In the genomic region with DNA sequence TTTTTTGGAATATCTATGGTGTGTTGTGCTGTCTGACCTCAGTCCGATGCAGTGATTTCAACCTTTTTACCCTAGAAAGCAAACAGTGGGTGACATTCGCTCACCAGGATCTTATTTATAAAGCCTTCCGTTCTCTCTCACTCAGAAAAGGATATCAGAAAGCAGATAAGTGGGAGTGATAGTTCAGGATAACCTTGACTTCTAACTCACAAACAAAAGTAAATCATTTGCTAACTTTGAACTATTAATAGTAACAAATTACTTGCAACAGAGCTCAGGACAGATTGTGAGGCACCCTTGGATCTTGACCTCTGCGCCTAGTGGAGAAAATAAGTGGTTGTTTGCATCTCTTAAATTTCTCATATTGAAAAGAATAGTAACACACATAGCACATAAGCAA, we compare ENCODE assay signal across 18 cellular contexts.
DNase-seq lines count a peak whose midpoint lies in the region; TF ChIP-seq lines count a peak whose summit lies in the region.
"Had no signal": no experiment of that assay in that cellular context is flagged by ENCODE, and none has a peak within 500 bp of the region (broad histone marks: within the 10 kb centered on the region; RNA-seq: fewer than 3 reads in every experiment).

No MANE protein-coding gene starts in this region.

- H2AK5ac ChIP-seq in neuronal stem cell (ENCODE audit: low read depth, low read length), result no peak overlapping the region

- H2BK12ac ChIP-seq in neuronal stem cell (ENCODE audit: low read length), result no peak overlapping the region

- H3K23ac ChIP-seq in neuronal stem cell (ENCODE audit: low read depth, low read length, poor library complexity), result no peak overlapping the region

- no peak overlapping the region for H2BK120ac ChIP-seq in neuronal stem cell (ENCODE audit: low read depth, low read length)

- no CpG with 5 or more reads among the region's 4 CpGs for WGBS in neuronal stem cell (ENCODE audit: extremely low coverage in 2 of 2, insufficient read length in 2 of 2, insufficient replicate concordance in 1 of 2), 2 donors

- no peaks in the 10 kb centered on the region for H3K79me1 ChIP-seq in neuronal stem cell (ENCODE audit: low read depth, low read length)

- peak overlapping the region; percentile 44 to 61 for H3K27ac ChIP-seq in right atrium auricular region
- H3K27ac ChIP-seq in neuronal stem cell (replicated peaks; ENCODE audit: low read length), result no peak overlapping the region
- H3K27ac ChIP-seq: coronary artery had no signal

- no peak overlapping the region for H2BK15ac ChIP-seq in neuronal stem cell (ENCODE audit: low read length)

- H4K91ac ChIP-seq in neuronal stem cell (ENCODE audit: low read depth, low read length, poor library complexity), result no peak overlapping the region

- H3K36me3 ChIP-seq in right atrium auricular region (no peaks in the 10 kb centered on the region), neuronal stem cell (replicated peaks in 1 of 2; ENCODE audit: control insufficient read depth in 2 of 2, insufficient read depth in 2 of 2, low read length in 2 of 2) (no peaks in the 10 kb centered on the region)

- H3K27me3 ChIP-seq in right atrium auricular region (no peaks in the 10 kb centered on the region), neuronal stem cell (ENCODE audit: control insufficient read depth in 3 of 3, insufficient read depth in 3 of 3, low read depth in 1 of 3, low read length in 3 of 3) (no peaks in the 10 kb centered on the region)
- H3K27me3 ChIP-seq: testis had no signal

- no peak overlapping the region for H2AFZ ChIP-seq in neuronal stem cell (ENCODE audit: low read length)

- no peak overlapping the region for H2BK5ac ChIP-seq in neuronal stem cell (ENCODE audit: low read length)

- TF ChIP-seq CTCF in right atrium auricular region (IDR thresholded peaks at IDR 0.05), result no peak

- H3K4me3 ChIP-seq in right atrium auricular region, result no peak overlapping the region
- no peak overlapping the region for H3K4me3 ChIP-seq in neuronal stem cell (ENCODE audit: low read length in 2 of 2)
- H3K4me3 ChIP-seq: coronary artery, testis had no signal

- no peak overlapping the region for H3K4me2 ChIP-seq in neuronal stem cell (ENCODE audit: insufficient read depth, low read length, poor library complexity, severe bottlenecking)

- H3K18ac ChIP-seq in neuronal stem cell (ENCODE audit: low read length), result no peak overlapping the region

- no peak overlapping the region for H3K4ac ChIP-seq in neuronal stem cell (ENCODE audit: low read length)

- no peak overlapping the region for H4K8ac ChIP-seq in neuronal stem cell (ENCODE audit: low read depth, low read length)

- H3K9me3 ChIP-seq in right atrium auricular region (no peaks in the 10 kb centered on the region), neuronal stem cell (replicated peaks in 1 of 2; ENCODE audit: control insufficient read depth in 2 of 2, insufficient read depth in 1 of 2, low read depth in 1 of 2, low read length in 2 of 2) (peaks cover 0 to 9% of the 10 kb centered on the region in 2 donors)
- H3K9me3 ChIP-seq: testis had no signal

- H3K4me1 ChIP-seq in right atrium auricular region, result no peaks in the 10 kb centered on the region
- H3K4me1 ChIP-seq in neuronal stem cell (ENCODE audit: control insufficient read depth in 2 of 2, insufficient read depth in 1 of 2, low read depth in 1 of 2, low read length in 2 of 2), result no peaks in the 10 kb centered on the region

- no peak overlapping the region for H3K14ac ChIP-seq in neuronal stem cell (ENCODE audit: low read length)

- DNase-seq in NCI-H2227 treated with DMSO at 0.1 percent for 48 hours (lab: John Stamatoyannopoulos, UW) (peak; percentile 8), NCI-H2227 (lab: John Stamatoyannopoulos, UW; ENCODE audit: unreplicated experiment) (no peak), right atrium auricular region (ENCODE audit: low spot score) (no peak), mucosa of gallbladder (ENCODE audit: low spot score) (peak; percentile 21), hepatic stellate cell (ENCODE audit: low spot score) (no peak), neuronal stem cell (ENCODE audit: low spot score) (no peak), H4 (ENCODE audit: low spot score) (no peak)
- no peak for DNase-seq in activated CD8-positive, alpha-beta memory T cell treated with anti-CD3 and anti-CD28 coated beads for 24 hours
- DNase-seq: 8988T; activated CD4-positive, alpha-beta T cell treated with anti-CD3 and anti-CD28 coated beads for 48 hours; activated naive CD8-positive, alpha-beta T cell treated with anti-CD3 and anti-CD28 coated beads, Interleukin-2, amount 10 ng/mL, durations not matched to agents 7 days and 5 days; GDM1; H7; head of caudate nucleus; NCI-H1417; NCI-H524 treated with DMSO at 0.1 percent for 48 hours; testis had no signal

- H3K9ac ChIP-seq in neuronal stem cell (ENCODE audit: low read depth, low read length, poor library complexity), result no peak overlapping the region

Comparison
In these comparisons a context has a peak if more than half of its experiments do, and no peak if none do; other contexts are left out.
1. DNase-seq: peak in NCI-H2227 treated with DMSO at 0.1 percent for 48 hours (single experiment) and mucosa of gallbladder (single experiment); none in NCI-H2227 (single experiment), right atrium auricular region (single experiment), hepatic stellate cell (single experiment), activated CD8-positive, alpha-beta memory T cell treated with anti-CD3 and anti-CD28 coated beads for 24 hours (single experiment), neuronal stem cell (single experiment) and H4 (single experiment).